In genomic region chr5:108233617-108234016, GRCh38 we compare ENCODE assay signal across 31 cellular contexts.
"Had no signal": no experiment of that assay in that cellular context is flagged by ENCODE, and none has a peak within 500 bp of the region (broad histone marks: within the 10 kb centered on the region; RNA-seq: fewer than 3 reads in every experiment).

No MANE protein-coding gene starts in this region.

- H3K4me3 Mint-ChIP-seq: activated CD4-positive, alpha-beta memory T cell treated with anti-CD3 and anti-CD28 coated beads, Interleukin-2, amount 10 ng/mL, durations not matched to agents 7 days and 5 days; activated CD4-positive, alpha-beta T cell treated with anti-CD3 and anti-CD28 coated beads, Interleukin-2, amount 10 ng/mL, durations not matched to agents 7 days and 5 days; activated naive CD4-positive, alpha-beta T cell treated with anti-CD3 and anti-CD28 coated beads, Interleukin-2, amount 10 ng/mL, durations not matched to agents 7 days and 5 days; activated naive CD8-positive, alpha-beta T cell treated with anti-CD3 and anti-CD28 coated beads, Interleukin-2, amount 10 ng/mL, durations not matched to agents 7 days and 5 days; activated T-cell treated with anti-CD3 and anti-CD28 coated beads, Interleukin-2, amount 50 U/mL, for 24 hours; effector memory CD8-positive, alpha-beta T cell; mesothelial cell of epicardium; naive B cell; nephron progenitor cell; T-helper 1 cell treated with Interleukin-12 subunit alpha and Interleukin-12 subunit beta and Interleukin-4 antibody, amounts not matched to agents 30 μg/mL and 1 μg/mL, for 36 hours; WTC11 had no signal

- H3K4me3 ChIP-seq: heart right ventricle, lower lobe of right lung, psoas muscle, spleen, suprapubic skin, tibial artery had no signal

- H2AFZ ChIP-seq: parathyroid adenoma had no signal

- DNase-seq: activated CD4-positive, alpha-beta memory T cell treated with anti-CD3 and anti-CD28 coated beads, Interleukin-2, amount 10 ng/mL, durations not matched to agents 7 days and 5 days; activated CD4-positive, alpha-beta T cell treated with anti-CD3 and anti-CD28 coated beads for 1 hour; activated CD4-positive, alpha-beta T cell treated with anti-CD3 and anti-CD28 coated beads, Interleukin-2, amount 10 ng/mL, durations not matched to agents 7 days and 5 days; activated CD8-positive, alpha-beta memory T cell treated with anti-CD3 and anti-CD28 coated beads, Interleukin-2, amount 50 U/mL, for 48 hours; activated gamma-delta T cell; activated naive CD4-positive, alpha-beta T cell treated with anti-CD3 and anti-CD28 coated beads, Interleukin-2, amount 10 ng/mL, durations not matched to agents 7 days and 5 days; activated naive CD8-positive, alpha-beta T cell treated with anti-CD3 and anti-CD28 coated beads, Interleukin-2, amount 10 ng/mL, durations not matched to agents 7 days and 5 days; activated T-cell treated with anti-CD3 and anti-CD28 coated beads, Interleukin-2, amount 50 U/mL, for 24 hours; amniotic stem cell; brain microvascular endothelial cell; caudate nucleus; cortex of kidney; effector memory CD8-positive, alpha-beta T cell; foreskin keratinocyte; heart right ventricle; kidney glomerular epithelial cell; lower lobe of right lung; naive B cell; nephron progenitor cell; nucleus accumbens; psoas muscle; spleen; stimulated activated naive CD4-positive, alpha-beta T cell; tibial artery had no signal

- H3K9ac ChIP-seq: parathyroid adenoma had no signal

- H3K27ac Mint-ChIP-seq: activated CD4-positive, alpha-beta memory T cell treated with anti-CD3 and anti-CD28 coated beads, Interleukin-2, amount 10 ng/mL, durations not matched to agents 7 days and 5 days; activated CD4-positive, alpha-beta T cell treated with anti-CD3 and anti-CD28 coated beads, Interleukin-2, amount 10 ng/mL, durations not matched to agents 7 days and 5 days; activated naive CD4-positive, alpha-beta T cell treated with anti-CD3 and anti-CD28 coated beads, Interleukin-2, amount 10 ng/mL, durations not matched to agents 7 days and 5 days; activated naive CD8-positive, alpha-beta T cell treated with anti-CD3 and anti-CD28 coated beads, Interleukin-2, amount 10 ng/mL, durations not matched to agents 7 days and 5 days; activated T-cell treated with anti-CD3 and anti-CD28 coated beads, Interleukin-2, amount 50 U/mL, for 24 hours; effector memory CD8-positive, alpha-beta T cell; mesothelial cell of epicardium; T-helper 1 cell treated with Interleukin-12 subunit alpha and Interleukin-12 subunit beta and Interleukin-4 antibody, amounts not matched to agents 30 μg/mL and 1 μg/mL, for 36 hours; WTC11 had no signal

- H3K36me3 Mint-ChIP-seq: activated naive CD4-positive, alpha-beta T cell treated with anti-CD3 and anti-CD28 coated beads, Interleukin-2, amount 10 ng/mL, durations not matched to agents 7 days and 5 days; WTC11 had no signal

- H3K9me3 Mint-ChIP-seq: activated CD4-positive, alpha-beta memory T cell treated with anti-CD3 and anti-CD28 coated beads, Interleukin-2, amount 10 ng/mL, durations not matched to agents 7 days and 5 days; activated naive CD4-positive, alpha-beta T cell treated with anti-CD3 and anti-CD28 coated beads, Interleukin-2, amount 10 ng/mL, durations not matched to agents 7 days and 5 days had no signal

- FAIRE-seq: astrocyte, endothelial cell of umbilical vein had no signal

- H3K27ac ChIP-seq: brain microvascular endothelial cell, foreskin keratinocyte, heart right ventricle, lower lobe of right lung, parathyroid adenoma, psoas muscle, spleen, suprapubic skin, tibial artery had no signal

- H3K4me1 Mint-ChIP-seq: activated CD4-positive, alpha-beta memory T cell treated with anti-CD3 and anti-CD28 coated beads, Interleukin-2, amount 10 ng/mL, durations not matched to agents 7 days and 5 days; activated CD4-positive, alpha-beta T cell treated with anti-CD3 and anti-CD28 coated beads, Interleukin-2, amount 10 ng/mL, durations not matched to agents 7 days and 5 days; activated naive CD4-positive, alpha-beta T cell treated with anti-CD3 and anti-CD28 coated beads, Interleukin-2, amount 10 ng/mL, durations not matched to agents 7 days and 5 days; activated naive CD8-positive, alpha-beta T cell treated with anti-CD3 and anti-CD28 coated beads, Interleukin-2, amount 10 ng/mL, durations not matched to agents 7 days and 5 days; nephron progenitor cell had no signal

- H3K9me3 ChIP-seq: lower lobe of right lung, psoas muscle, spleen, suprapubic skin, tibial artery had no signal

- H3K27me3 Mint-ChIP-seq: activated CD4-positive, alpha-beta memory T cell treated with anti-CD3 and anti-CD28 coated beads, Interleukin-2, amount 10 ng/mL, durations not matched to agents 7 days and 5 days; activated CD4-positive, alpha-beta T cell treated with anti-CD3 and anti-CD28 coated beads, Interleukin-2, amount 10 ng/mL, durations not matched to agents 7 days and 5 days; activated naive CD4-positive, alpha-beta T cell treated with anti-CD3 and anti-CD28 coated beads, Interleukin-2, amount 10 ng/mL, durations not matched to agents 7 days and 5 days; activated naive CD8-positive, alpha-beta T cell treated with anti-CD3 and anti-CD28 coated beads, Interleukin-2, amount 10 ng/mL, durations not matched to agents 7 days and 5 days; activated T-cell treated with anti-CD3 and anti-CD28 coated beads, Interleukin-2, amount 50 U/mL, for 24 hours; effector memory CD8-positive, alpha-beta T cell; naive B cell had no signal

- H3K27me3 ChIP-seq: brain microvascular endothelial cell, foreskin keratinocyte, heart right ventricle, spleen, suprapubic skin, tibial artery had no signal

- H3K79me2 ChIP-seq: parathyroid adenoma had no signal

- H3K4me1 ChIP-seq: foreskin keratinocyte, lower lobe of right lung, parathyroid adenoma, psoas muscle, spleen, suprapubic skin, tibial artery had no signal

- H3K36me3 ChIP-seq: brain microvascular endothelial cell, heart right ventricle, lower lobe of right lung, suprapubic skin, tibial artery had no signal
